Comparison of ENCODE assay signal across 8 cellular contexts in the genomic region with DNA sequence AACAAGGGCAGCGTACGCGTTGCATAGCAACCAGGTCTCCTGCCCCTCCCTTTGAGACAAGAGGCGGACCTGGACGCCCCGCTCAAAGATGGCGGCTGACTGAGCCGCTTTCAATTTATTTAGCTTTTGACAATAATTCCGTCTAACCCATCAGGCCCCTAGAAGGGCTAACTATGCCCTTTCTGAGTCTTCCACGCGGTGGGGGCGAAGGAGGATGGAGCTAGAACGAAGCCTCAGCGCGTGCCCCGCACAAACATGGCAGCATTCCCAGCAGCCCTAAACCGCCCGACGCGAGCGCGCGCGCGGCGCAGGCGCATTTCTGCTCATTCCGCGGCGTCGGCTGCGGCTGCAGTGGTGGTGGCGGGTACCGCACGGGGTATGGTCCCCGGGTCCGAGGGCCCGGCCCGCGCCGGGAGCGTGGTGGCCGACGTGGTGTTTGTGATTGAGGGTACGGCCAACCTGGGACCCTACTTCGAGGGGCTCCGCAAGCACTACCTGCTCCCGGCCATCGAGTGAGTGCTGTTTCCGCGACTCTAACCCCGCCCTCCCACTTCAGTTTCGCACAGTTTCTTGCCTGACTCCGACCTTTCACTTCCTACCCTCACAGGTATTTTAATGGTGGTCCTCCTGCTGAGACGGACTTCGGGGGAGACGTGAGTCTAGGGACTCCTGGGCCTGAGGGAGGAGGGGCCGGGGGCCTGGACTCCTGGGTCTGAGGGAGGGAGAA. TPM values are rescaled to one million over a fixed set of nuclear protein-coding genes. Genes with fewer than 3 reads are reported as not detected.
DNase-seq lines count a peak whose midpoint lies in the region; ATAC-seq lines count a peak whose summit lies in the region.

A gene (plus strand): TSS at position 326 of the 727 bp plus-strand sequence. CDS start 53 bp downstream, at position 379.

- H3K4me1 ChIP-seq in mesodermal cell (ENCODE audit: control insufficient read depth, insufficient read depth, low read length, poor library complexity, severe bottlenecking): peaks cover 6% of the 10 kb centered on the region

- peak within 1 kb of the TSS; percentile 95 for H3K27ac ChIP-seq in mesodermal cell (ENCODE audit: low read depth, low read length, severe bottlenecking)

- 0% methylated on average over 44 to 54 of the region's 58 CpGs for WGBS in mesodermal cell (ENCODE audit: insufficient coverage in 2 of 2), 2 experiments

- DNase-seq in COR-L47 (lab: John Stamatoyannopoulos, UW) (peak; percentile 73), HT-29 (ENCODE audit: low spot score) (peak; percentile 98), NOMO-1 treated with DMSO at 0.1 percent for 48 hours (lab: John Stamatoyannopoulos, UW; ENCODE audit: unreplicated experiment) (peak; percentile 83)
- peak; percentile 66 for DNase-seq in activated CD8-positive, alpha-beta memory T cell treated with anti-CD3 and anti-CD28 coated beads, Interleukin-2, amount 50 U/mL, for 24 hours (ENCODE audit: extremely low read depth)
- peak; percentile 67 to 78 for DNase-seq in stimulated activated CD8-positive, alpha-beta memory T cell treated with anti-CD3 and anti-CD28 coated beads, Interleukin-15, amount 100 ng/mL, for 4 hours (ENCODE audit: low read depth in 2 of 2)

- in situ Hi-C loops in endometrial microvascular endothelial cells (cut with HindIII; ENCODE audit: inconsistent ontology term, low pct_unique_long_range_greater_than_20kb, low sequenced_read_pairs): no loop called here

- ATAC-seq in GM19468 (IDR thresholded peaks at IDR 0.05; ENCODE audit: extremely low read depth, unreplicated experiment): peak; percentile 40

- no peaks in the 10 kb centered on the region for H3K9me3 ChIP-seq in mesodermal cell (ENCODE audit: control insufficient read depth, low read length)

- H3K36me3 ChIP-seq in mesodermal cell (ENCODE audit: control insufficient read depth, insufficient read depth, low read length): peaks cover 25% of the 10 kb centered on the region

- peak within 1 kb of the TSS; percentile 96 for H3K4me3 ChIP-seq in mesodermal cell (ENCODE audit: extremely low read depth, insufficient read depth, low read length, poor library complexity, severe bottlenecking)

RNA-seq across cellular contexts. Expression of the gene that starts here (rescaled TPM):
- 88.3 and 91.9 TPM in 2 replicates for total RNA-seq in HT-29 (2014; rRNA removed; shearing (Covaris generic))
- 31.7 TPM for total RNA-seq in endometrial microvascular endothelial cells (ENCODE audit: inconsistent ontology term)
- 73.0 TPM for polyA plus RNA-seq in mesodermal cell (2013, experiment 1 of 2)
- polyA plus RNA-seq in mesodermal cell (2013, experiment 2 of 2): 63.7 TPM

Comparison
In these comparisons a context has a peak if more than half of its experiments do, and no peak if none do; other contexts are left out.
1. Peak in every context shown above with its lines: DNase-seq, ATAC-seq, H3K4me3 ChIP-seq and H3K27ac ChIP-seq.